In the genomic region with DNA sequence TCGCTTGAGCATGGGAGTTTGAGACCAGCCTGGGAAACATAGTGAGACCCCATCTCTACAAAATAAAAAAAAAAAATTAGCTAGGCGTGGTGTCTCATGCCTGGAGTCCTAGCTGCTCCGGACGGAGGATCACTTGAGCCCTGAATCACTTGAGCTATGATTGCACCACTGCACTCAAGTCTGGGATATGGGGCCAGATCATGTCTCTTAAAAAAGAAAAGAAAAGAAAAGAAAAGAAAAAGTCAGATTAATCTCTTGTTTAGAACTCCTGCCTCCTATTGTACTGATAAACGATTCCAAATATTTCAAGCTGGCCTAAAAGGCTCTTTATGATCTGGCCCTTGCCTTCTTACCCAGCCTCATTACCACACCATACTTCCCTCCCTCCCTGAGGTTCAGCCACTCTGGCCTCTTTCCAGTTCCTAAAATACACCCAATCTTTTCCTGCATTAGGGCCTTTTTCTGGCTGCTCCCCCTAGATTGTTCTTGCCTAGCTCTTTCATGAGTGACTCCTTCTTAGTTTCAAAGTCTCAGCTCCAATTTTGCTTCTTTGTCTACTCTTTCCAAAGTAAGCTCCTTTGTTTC, we compare ENCODE assay signal across 10 cellular contexts. TPM values are rescaled to one million over a fixed set of nuclear protein-coding genes. Genes with fewer than 3 reads are reported as not detected.
DNase-seq lines count a peak whose midpoint lies in the region; ATAC-seq and TF ChIP-seq lines count a peak whose summit lies in the region.
"Had no signal": no experiment of that assay in that cellular context is flagged by ENCODE, and none has a peak within 500 bp of the region (broad histone marks: within the 10 kb centered on the region; RNA-seq: fewer than 3 reads in every experiment).

No MANE protein-coding gene starts in this region.

- peaks cover 35% of the 10 kb centered on the region for H3K4me1 Mint-ChIP-seq in stimulated activated memory B cell treated with anti-CD40 and anti-IgM and Interleukin-4, amounts not matched to agents 10 μg/mL and 1 μg/mL and 100 μg/mL, for 72 hours
- peaks cover 17% of the 10 kb centered on the region for H3K4me1 Mint-ChIP-seq in activated CD4-positive, alpha-beta memory T cell treated with anti-CD3 and anti-CD28 coated beads for 36 hours (ENCODE audit: low read depth)

- no peak for ATAC-seq in stimulated activated memory B cell treated with anti-CD40 and anti-IgM and Interleukin-4, amounts not matched to agents 10 μg/mL and 1 μg/mL and 100 μg/mL, for 72 hours
- no peak for ATAC-seq in HG02938 (IDR thresholded peaks at IDR 0.05; ENCODE audit: unreplicated experiment)

- H3K4me3 Mint-ChIP-seq in stimulated activated memory B cell treated with anti-CD40 and anti-IgM and Interleukin-4, amounts not matched to agents 10 μg/mL and 1 μg/mL and 100 μg/mL, for 72 hours, result no peak overlapping the region
- H3K4me3 Mint-ChIP-seq in activated CD4-positive, alpha-beta memory T cell treated with anti-CD3 and anti-CD28 coated beads for 36 hours, result no peak overlapping the region

- POLR2A ChIA-PET in HEK293 (lab: Yijun Ruan, JAX), result no interaction called here
- POLR2A ChIA-PET in activated CD4-positive, alpha-beta memory T cell treated with anti-CD3 and anti-CD28 coated beads for 36 hours (lab: Charles Lee), result interaction anchor here (0.8 kb wide), 1 partner anchor 12 kb away, joined by 3 read pairs; no protein-coding TSS in a partner anchor

- H3K9ac ChIP-seq in adipocyte (ENCODE audit: low read length), result peak overlapping the region; percentile 90

- H3K36me3 ChIP-seq in HEK293 (ENCODE audit: control insufficient read depth in 2 of 2, insufficient read depth in 1 of 2, low read length in 2 of 2), result peaks cover 12 to 20% of the 10 kb centered on the region in 2 experiments
- H3K36me3 ChIP-seq in adipocyte (ENCODE audit: control insufficient read depth, insufficient read depth, low read length, severe bottlenecking), result peaks cover 25% of the 10 kb centered on the region
- H3K36me3 ChIP-seq in right atrium auricular region, result peaks cover 18% of the 10 kb centered on the region
- H3K36me3 ChIP-seq in H7 (replicated peaks; ENCODE audit: control insufficient read depth, insufficient read depth, low read length), result peaks cover 12% of the 10 kb centered on the region

- H3K9me3 ChIP-seq in HEK293 (ENCODE audit: control insufficient read depth, insufficient read depth, low read depth, low read length) (no peaks in the 10 kb centered on the region), adipocyte (ENCODE audit: control insufficient read depth, low read length) (no peaks in the 10 kb centered on the region), right atrium auricular region (no peaks in the 10 kb centered on the region)
- H3K9me3 ChIP-seq: SJSA1 had no signal

- H3K4me1 ChIP-seq in HEK293 (ENCODE audit: control insufficient read depth, insufficient read depth, low read length) (no peaks in the 10 kb centered on the region; the same call in 1 of the 2 replicates), adipocyte (ENCODE audit: control insufficient read depth, insufficient read depth, low read length) (peaks cover 55% of the 10 kb centered on the region), right atrium auricular region (peaks cover 0 to 59% of the 10 kb centered on the region in 2 donors)

- peaks cover 15% of the 10 kb centered on the region for H3K36me3 Mint-ChIP-seq in stimulated activated memory B cell treated with anti-CD40 and anti-IgM and Interleukin-4, amounts not matched to agents 10 μg/mL and 1 μg/mL and 100 μg/mL, for 72 hours
- H3K36me3 Mint-ChIP-seq in activated CD4-positive, alpha-beta memory T cell treated with anti-CD3 and anti-CD28 coated beads for 36 hours, result peaks cover 4% of the 10 kb centered on the region

- no peaks in the 10 kb centered on the region for H3K27me3 Mint-ChIP-seq in stimulated activated memory B cell treated with anti-CD40 and anti-IgM and Interleukin-4, amounts not matched to agents 10 μg/mL and 1 μg/mL and 100 μg/mL, for 72 hours
- H3K27me3 Mint-ChIP-seq in activated CD4-positive, alpha-beta memory T cell treated with anti-CD3 and anti-CD28 coated beads for 36 hours, result no peaks in the 10 kb centered on the region

- peak; percentile 73 for DNase-seq in adipocyte (ENCODE audit: low read depth)
- no peak for DNase-seq in right atrium auricular region (ENCODE audit: low spot score)
- DNase-seq in NCI-H2029 (lab: John Stamatoyannopoulos, UW), result no peak
- no peak for DNase-seq in activated CD4-positive, alpha-beta memory T cell treated with anti-CD3 and anti-CD28 coated beads for 36 hours
- DNase-seq in H7, result no peak
- DNase-seq: amniotic stem cell had no signal

- intact Hi-C loops in activated CD4-positive, alpha-beta memory T cell treated with anti-CD3 and anti-CD28 coated beads for 36 hours (cut with micrococcal nuclease), result no loop called here

- no peaks in the 10 kb centered on the region for H3K27me3 ChIP-seq in adipocyte (replicated peaks; ENCODE audit: control insufficient read depth, insufficient read depth, low read length)
- H3K27me3 ChIP-seq in right atrium auricular region, result no peaks in the 10 kb centered on the region
- H3K27me3 ChIP-seq in H7 (ENCODE audit: control insufficient read depth, insufficient read depth, low read length), result no peaks in the 10 kb centered on the region
- H3K27me3 ChIP-seq: SJSA1 had no signal

- no peak overlapping the region for H3K27ac ChIP-seq in HEK293 (ENCODE audit: extremely low read depth, low read depth, low read length)
- peak overlapping the region; percentile 66 to 73 for H3K27ac ChIP-seq in right atrium auricular region
- H3K27ac ChIP-seq: SJSA1 had no signal

- peak overlapping the region; percentile 75 for H3K27ac Mint-ChIP-seq in stimulated activated memory B cell treated with anti-CD40 and anti-IgM and Interleukin-4, amounts not matched to agents 10 μg/mL and 1 μg/mL and 100 μg/mL, for 72 hours
- no peak overlapping the region for H3K27ac Mint-ChIP-seq in activated CD4-positive, alpha-beta memory T cell treated with anti-CD3 and anti-CD28 coated beads for 36 hours

- H3K9me3 Mint-ChIP-seq in stimulated activated memory B cell treated with anti-CD40 and anti-IgM and Interleukin-4, amounts not matched to agents 10 μg/mL and 1 μg/mL and 100 μg/mL, for 72 hours, result no peaks in the 10 kb centered on the region
- H3K9me3 Mint-ChIP-seq in activated CD4-positive, alpha-beta memory T cell treated with anti-CD3 and anti-CD28 coated beads for 36 hours, result no peaks in the 10 kb centered on the region

- CTCF ChIA-PET in HEK293 (lab: Yijun Ruan, JAX), result interaction anchor here (0.6 to 1.2 kb wide), 6 partner anchors 13 to 149 kb away, joined by 3 to 6 read pairs (median 3); no protein-coding TSS in a partner anchor
- CTCF ChIA-PET in activated CD4-positive, alpha-beta memory T cell treated with anti-CD3 and anti-CD28 coated beads for 36 hours (lab: Charles Lee), result interaction anchor here (1.1 to 1.4 kb wide), 2 partner anchors 23 to 41 kb away, joined by 3 to 7 read pairs; no protein-coding TSS in a partner anchor

- no peak overlapping the region for H3K4me3 ChIP-seq in HEK293 (ENCODE audit: low read depth, low read length)
- peak overlapping the region; percentile 69 for H3K4me3 ChIP-seq in adipocyte (ENCODE audit: low read length)
- no peak overlapping the region for H3K4me3 ChIP-seq in right atrium auricular region
- H3K4me3 ChIP-seq in H7 (ENCODE audit: insufficient read depth, low read depth, low read length), result no peak overlapping the region
- H3K4me3 ChIP-seq: SJSA1 had no signal

- TF ChIP-seq CTCF in HEK293 (tag by site-specific recombination; IDR thresholded peaks at IDR 0.05) (no peak), right atrium auricular region (IDR thresholded peaks at IDR 0.05) (no peak)

TF ChIP-seq in HEK293, 187 proteins besides CTCF, POLR2A, EP300 and RAD21 (continues in another document):
- TF ChIP-seq OVOL3 (tag by site-specific recombination; IDR thresholded peaks at IDR 0.05), result no peak
- no peak for TF ChIP-seq KLF10 (tag by site-specific recombination; IDR thresholded peaks at IDR 0.05)
- no peak for TF ChIP-seq ZIC2 (tag by site-specific recombination; IDR thresholded peaks at IDR 0.05)
- TF ChIP-seq, protein P1, sequence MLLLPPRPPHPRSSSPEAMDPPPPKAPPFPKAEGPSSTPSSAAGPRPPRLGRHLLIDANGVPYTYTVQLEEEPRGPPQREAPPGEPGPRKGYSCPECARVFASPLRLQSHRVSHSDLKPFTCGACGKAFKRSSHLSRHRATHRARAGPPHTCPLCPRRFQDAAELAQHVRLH (tag by site-specific recombination; IDR thresholded peaks at IDR 0.05), result no peak
- TF ChIP-seq ZNF600 (tag by site-specific recombination; IDR thresholded peaks at IDR 0.05), result 0 out of 2 replicates have a peak, but pooled peaks have one; percentile 10
- no peak; the same call in 1 of the 2 replicates for TF ChIP-seq ZBTB17 (tag by site-specific recombination; IDR thresholded peaks at IDR 0.05)
- no peak for TF ChIP-seq ZNF24 (tag by site-specific recombination; IDR thresholded peaks at IDR 0.05)
- no peak for TF ChIP-seq ZNF621 (tag by site-specific recombination; IDR thresholded peaks at IDR 0.05)
- TF ChIP-seq, protein P2, sequence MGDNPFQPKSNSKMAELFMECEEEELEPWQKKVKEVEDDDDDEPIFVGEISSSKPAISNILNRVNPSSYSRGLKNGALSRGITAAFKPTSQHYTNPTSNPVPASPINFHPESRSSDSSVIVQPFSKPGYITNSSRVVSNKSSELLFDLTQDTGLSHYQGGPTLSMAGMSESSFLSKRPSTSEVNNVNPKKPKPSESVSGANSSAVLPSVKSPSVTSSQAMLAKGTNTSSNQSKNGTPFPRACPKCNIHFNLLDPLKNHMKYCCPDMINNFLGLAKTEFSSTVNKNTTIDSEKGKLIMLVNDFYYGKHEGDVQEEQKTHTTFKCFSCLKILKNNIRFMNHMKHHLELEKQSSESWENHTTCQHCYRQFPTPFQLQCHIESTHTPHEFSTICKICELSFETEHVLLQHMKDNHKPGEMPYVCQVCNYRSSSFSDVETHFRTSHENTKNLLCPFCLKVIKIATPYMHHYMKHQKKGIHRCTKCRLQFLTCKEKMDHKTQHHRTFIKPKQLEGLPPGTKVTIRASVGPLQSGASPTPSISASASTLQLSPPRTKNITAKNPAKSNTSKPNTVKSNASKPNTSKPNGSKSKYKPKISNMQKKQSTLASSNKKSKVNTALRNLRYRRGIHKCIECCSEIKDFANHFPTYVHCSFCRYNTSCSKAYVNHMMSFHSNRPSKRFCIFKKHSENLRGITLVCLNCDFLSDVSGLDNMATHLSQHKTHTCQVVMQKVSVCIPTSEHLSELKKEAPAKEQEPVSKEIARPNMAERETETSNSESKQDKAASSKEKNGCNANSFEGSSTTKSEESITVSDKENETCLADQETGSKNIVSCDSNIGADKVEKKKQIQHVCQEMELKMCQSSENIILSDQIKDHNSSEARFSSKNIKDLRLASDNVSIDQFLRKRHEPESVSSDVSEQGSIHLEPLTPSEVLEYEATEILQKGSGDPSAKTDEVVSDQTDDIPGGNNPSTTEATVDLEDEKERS (tag by site-specific recombination; IDR thresholded peaks at IDR 0.05), result no peak

RNA-seq across cellular contexts. Expression of a gene that starts 41.7 kb away (rescaled TPM):
- total RNA-seq in right atrium auricular region, result 100 to 1,000 TPM; 173 to 216 TPM
- total RNA-seq in activated CD4-positive, alpha-beta memory T cell treated with anti-CD3 and anti-CD28 coated beads for 36 hours, result 10 to 100 TPM; 27.8 to 29.2 TPM
- total RNA-seq in H7 (2014; rRNA removed; shearing (Covaris generic)), result 194 and 200 TPM in 2 replicates
